ENCODE assay signal across 8 cellular contexts in genomic region chr16:56424791-56425438, GRCh38. TPM values are rescaled to one million over a fixed set of nuclear protein-coding genes. Genes with fewer than 3 reads are reported as not detected.
DNase-seq lines count a peak whose midpoint lies in the region; ATAC-seq and TF ChIP-seq lines count a peak whose summit lies in the region.

No MANE protein-coding gene starts in this region.

- CTCF ChIA-PET in CD8-positive, alpha-beta memory T cell (lab: Charles Lee), result interaction anchor here (0.6 kb wide), 1 partner anchor 107 kb away, joined by 3 read pairs; no protein-coding TSS in a partner anchor

- H3K4me1 Mint-ChIP-seq in CD8-positive, alpha-beta memory T cell, result peaks cover 39 to 47% (median 46%) of the 10 kb centered on the region in 3 donors
- H3K4me1 Mint-ChIP-seq in endodermal cell, result peaks cover 36% of the 10 kb centered on the region

- 0% methylated on average over 21 to 79 of the region's 79 CpGs for WGBS in endodermal cell (ENCODE audit: insufficient coverage in 1 of 2, insufficient read length in 1 of 2), 2 experiments
- WGBS in stomach, 5 donors, result 0 to 1% (median 1%) methylated on average over 21 to 79 of the region's 79 CpGs

- peak overlapping the region in 4 of 8 donors; percentile 77 to 98 (median 94) for H3K27ac Mint-ChIP-seq in CD8-positive, alpha-beta memory T cell
- H3K27ac Mint-ChIP-seq in endodermal cell, result no peak overlapping the region

- peak overlapping the region; percentile 62 for H3K4me3 ChIP-seq in CD8-positive, alpha-beta memory T cell (ENCODE audit: low read length)
- H3K4me3 ChIP-seq in endodermal cell (ENCODE audit: low read length), result peak overlapping the region; percentile 90
- H3K4me3 ChIP-seq in muscle layer of duodenum (ENCODE audit: low read depth in 1 of 2, low read length in 2 of 2), result peak overlapping the region; percentile 70 to 87
- H3K4me3 ChIP-seq in stomach, result peak overlapping the region; percentile 79 to 95 (median 92)

- no peaks in the 10 kb centered on the region for H3K27me3 ChIP-seq in CD8-positive, alpha-beta memory T cell (ENCODE audit: insufficient read depth, low read length, poor library complexity, severe bottlenecking)
- H3K27me3 ChIP-seq in endodermal cell (ENCODE audit: control insufficient read depth, insufficient read depth, low read length, poor library complexity, severe bottlenecking) (no peaks in the 10 kb centered on the region), muscle layer of duodenum (ENCODE audit: low read depth, low read length) (no peaks in the 10 kb centered on the region), stomach (no peaks in the 10 kb centered on the region)

- peak overlapping the region; percentile 53 for H3K9ac ChIP-seq in endodermal cell (ENCODE audit: extremely low read depth, low read length, poor library complexity, severe bottlenecking)

- H3K9me3 Mint-ChIP-seq in CD8-positive, alpha-beta memory T cell, result no peaks in the 10 kb centered on the region
- H3K9me3 Mint-ChIP-seq in endodermal cell, result no peaks in the 10 kb centered on the region

- no peak for TF ChIP-seq CTCF in endodermal cell (conservative IDR thresholded peaks at IDR 0.05)
- TF ChIP-seq CTCF in stomach (IDR thresholded peaks at IDR 0.05), result no peak

- DNase-seq in CD8-positive, alpha-beta memory T cell, result peak; percentile 22 to 68 (median 31)
- DNase-seq in HuH-7 (ENCODE audit: low spot score) (peak; percentile 17), endodermal cell (peak; percentile 79), stomach (no peak), OCI-M2 (lab: John Stamatoyannopoulos, UW; ENCODE audit: unreplicated experiment) (no peak)
- DNase-seq in activated CD4-positive, alpha-beta T cell treated with anti-CD3 and anti-CD28 coated beads, Interleukin-2, amount 50 U/mL, for 48 hours, result peak; percentile 25 to 37

- intact Hi-C loops in stomach (cut with DNase I; ENCODE audit: low total_unique reads), result no loop called here

- no peaks in the 10 kb centered on the region for H3K27me3 Mint-ChIP-seq in CD8-positive, alpha-beta memory T cell
- no peaks in the 10 kb centered on the region for H3K27me3 Mint-ChIP-seq in endodermal cell (ENCODE audit: insufficient read depth)

- TF ChIP-seq POLR2A in stomach (IDR thresholded peaks at IDR 0.05), result no peak

- peaks cover 0 to 11% (median 0%) of the 10 kb centered on the region in 3 donors for H3K36me3 Mint-ChIP-seq in CD8-positive, alpha-beta memory T cell
- no peaks in the 10 kb centered on the region for H3K36me3 Mint-ChIP-seq in endodermal cell (ENCODE audit: low read depth)

- POLR2A ChIA-PET in CD8-positive, alpha-beta memory T cell (lab: Charles Lee), result no interaction called here

- TF ChIP-seq EP300 in stomach (IDR thresholded peaks at IDR 0.05), result no peak

- peak overlapping the region; percentile 84 to 98 (median 95) for H3K4me3 Mint-ChIP-seq in CD8-positive, alpha-beta memory T cell
- peak overlapping the region; percentile 82 for H3K4me3 Mint-ChIP-seq in endodermal cell

- ATAC-seq in GM21526 (IDR thresholded peaks at IDR 0.05; ENCODE audit: low FRiP score, unreplicated experiment), result peak; percentile 30

- H3K9me3 ChIP-seq in CD8-positive, alpha-beta memory T cell (ENCODE audit: low read length), result no peaks in the 10 kb centered on the region
- H3K9me3 ChIP-seq in endodermal cell (ENCODE audit: control insufficient read depth, low read length), result no peaks in the 10 kb centered on the region
- no peaks in the 10 kb centered on the region for H3K9me3 ChIP-seq in muscle layer of duodenum (ENCODE audit: control insufficient read depth in 1 of 2, low read length in 2 of 2)
- H3K9me3 ChIP-seq in stomach, result no peaks in the 10 kb centered on the region

- H3K36me3 ChIP-seq in CD8-positive, alpha-beta memory T cell (ENCODE audit: insufficient read depth, low read length), result no peaks in the 10 kb centered on the region
- peaks cover 9% of the 10 kb centered on the region for H3K36me3 ChIP-seq in endodermal cell (ENCODE audit: control insufficient read depth, insufficient read depth, low read length)
- no peaks in the 10 kb centered on the region for H3K36me3 ChIP-seq in muscle layer of duodenum (ENCODE audit: control insufficient read depth in 1 of 2, insufficient read depth in 2 of 2, low read length in 2 of 2)
- peaks cover 0 to 3% (median 0%) of the 10 kb centered on the region in 4 donors for H3K36me3 ChIP-seq in stomach

- H3K4me1 ChIP-seq in CD8-positive, alpha-beta memory T cell (ENCODE audit: insufficient read depth, low read length), result peaks cover 17% of the 10 kb centered on the region
- H3K4me1 ChIP-seq in endodermal cell (ENCODE audit: control insufficient read depth, insufficient read depth, low read length) (peaks cover 10% of the 10 kb centered on the region), muscle layer of duodenum (ENCODE audit: control insufficient read depth in 1 of 2, insufficient read depth in 2 of 2, low read length in 2 of 2) (peaks cover 4 to 22% of the 10 kb centered on the region in 2 donors), stomach (peaks cover 24 to 56% (median 44%) of the 10 kb centered on the region in 4 donors)

- H3K27ac ChIP-seq in CD8-positive, alpha-beta memory T cell (ENCODE audit: low read depth, low read length), result peak overlapping the region; percentile 35
- H3K27ac ChIP-seq in endodermal cell (ENCODE audit: low read depth, low read length) (no peak overlapping the region), muscle layer of duodenum (ENCODE audit: low read length) (no peak overlapping the region), stomach (peak overlapping the region; percentile 83 to 93 (median 89))

RNA-seq across cellular contexts. Expression of gene AMFR, which starts 0.4 kb away (rescaled TPM):
- total RNA-seq in CD8-positive, alpha-beta memory T cell, result 10 to 100 TPM; 64.3 to 70.1 TPM
- 39.8 TPM for polyA plus RNA-seq in CD8-positive, alpha-beta memory T cell
- 10 to 100 TPM; 77.0 to 81.6 TPM for total RNA-seq in endodermal cell
- polyA plus RNA-seq in endodermal cell (2013, experiment 1 of 2), result 47.2 TPM
- 37.9 TPM for polyA plus RNA-seq in endodermal cell (2013, experiment 2 of 2)
- 100 to 1,000 TPM in 3 of 5 donors, 10 to 100 TPM in 2; 43.7 to 254 (median 102) TPM for total RNA-seq in stomach
- 10 to 100 TPM; 16.8 to 30.9 (median 17.4) TPM for polyA plus RNA-seq in stomach

RNA-seq across cellular contexts. Expression of gene NUDT21, which starts 26.2 kb away (rescaled TPM):
- 100 to 1,000 TPM; 334 to 359 TPM for total RNA-seq in CD8-positive, alpha-beta memory T cell
- 77.2 TPM for polyA plus RNA-seq in CD8-positive, alpha-beta memory T cell
- total RNA-seq in endodermal cell (100 to 1,000 TPM; 177 to 185 TPM), stomach (100 to 1,000 TPM in 2 of 5 donors, 10 to 100 TPM in 2, 1 to 10 TPM in 1; 6.4 to 174 (median 30.4) TPM)
- 141 TPM for polyA plus RNA-seq in endodermal cell (2013, experiment 1 of 2)
- polyA plus RNA-seq in endodermal cell (2013, experiment 2 of 2), result 121 TPM
- polyA plus RNA-seq in stomach, result 10 to 100 TPM; 19.4 to 28.6 (median 26.0) TPM

RNA-seq across cellular contexts. Expression of gene OGFOD1, which starts 26.4 kb away (rescaled TPM):
- 10 to 100 TPM; 87.9 to 91.9 TPM for total RNA-seq in CD8-positive, alpha-beta memory T cell
- polyA plus RNA-seq in CD8-positive, alpha-beta memory T cell, result 114 TPM
- total RNA-seq in endodermal cell (10 to 100 TPM; 54.3 to 55.1 TPM), stomach (100 to 1,000 TPM in 1 of 5 donors, 10 to 100 TPM in 4; 16.3 to 167 (median 38.0) TPM)
- polyA plus RNA-seq in endodermal cell (2013, experiment 1 of 2), result 58.7 TPM
- 54.6 TPM for polyA plus RNA-seq in endodermal cell (2013, experiment 2 of 2)
- polyA plus RNA-seq in stomach, result 1 to 10 TPM; 8.4 to 8.7 (median 8.6) TPM

Comparison
In these comparisons a context has a peak if more than half of its experiments do, and no peak if none do; other contexts are left out.
1. DNase-seq: peak in CD8-positive, alpha-beta memory T cell (5 of 5), HuH-7 (single experiment), activated CD4-positive, alpha-beta T cell treated with anti-CD3 and anti-CD28 coated beads, Interleukin-2, amount 50 U/mL, for 48 hours (2 of 2) and endodermal cell (single experiment); none in stomach (single experiment) and OCI-M2 (single experiment).
2. H3K27ac ChIP-seq: peak in CD8-positive, alpha-beta memory T cell (single experiment) and stomach (5 of 5); none in endodermal cell (single experiment) and muscle layer of duodenum (single experiment).
3. Peak in every context shown above with its lines, with median percentiles within 50 percentile points of each other: H3K4me3 ChIP-seq.